In genomic region chr2:192448881-192449280, GRCh38 we compare ENCODE assay signal across 3 cellular contexts.
"Had no signal": no experiment of that assay in that cellular context is flagged by ENCODE, and none has a peak within 500 bp of the region (broad histone marks: within the 10 kb centered on the region; RNA-seq: fewer than 3 reads in every experiment).

No MANE protein-coding gene starts in this region.

- ATAC-seq: GM12878 had no signal

- DNase-seq: GDM1, GF-D8 had no signal

- H3K4me3 ChIP-seq: GM12878 had no signal
